Comparison of ENCODE assay signal across 1 cellular context in the genomic region with DNA sequence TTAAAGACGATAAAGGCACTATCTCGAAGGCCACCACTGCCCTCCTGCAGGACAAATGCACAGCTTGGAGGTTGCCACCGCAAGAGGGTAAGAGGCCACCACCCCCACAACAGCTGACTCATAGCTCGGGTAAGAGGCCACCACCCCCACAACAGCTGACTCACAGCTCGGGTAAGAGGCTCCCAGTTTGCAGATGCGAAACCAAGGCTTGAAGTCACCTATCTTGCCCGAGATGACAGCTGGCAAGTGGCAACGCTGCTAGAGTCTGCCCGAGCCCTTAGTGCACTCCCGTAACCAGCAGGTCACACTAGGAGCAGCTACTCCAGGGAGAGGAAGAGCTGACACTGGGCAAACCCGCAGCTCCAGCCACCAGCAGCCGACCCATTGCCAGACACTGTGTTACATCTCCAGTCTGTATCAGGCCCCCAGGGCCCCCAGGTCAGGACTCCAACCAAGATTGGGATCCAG.
A peak's percentile ranks its signal among the peaks of the same experiment; 100 is the strongest.
TF ChIP-seq lines count a peak whose summit lies in the region.

No MANE protein-coding gene starts in this region.

TF ChIP-seq in K562, 482 proteins besides CTCF, POLR2A, EP300 and RAD21 (continued from another document and continues in another):
- TF ChIP-seq SNAPC5 (CRISPR knock-in tag; IDR thresholded peaks at IDR 0.05) (no peak), SOX6 (IDR thresholded peaks at IDR 0.05) (no peak), JUND (IDR thresholded peaks at IDR 0.05; ENCODE audit: borderline replicate concordance, low read depth, low read length) (peak; percentile 93), JUND (tag; IDR thresholded peaks at IDR 0.05; ENCODE audit: borderline replicate concordance, low read depth, low read length) (peak; percentile 86; the same call in 2 of the 3 replicates), ZNF24 (IDR thresholded peaks at IDR 0.05) (no peak), LEF1 (IDR thresholded peaks at IDR 0.05) (no peak), ZNF121 (CRISPR knock-in tag; conservative IDR thresholded peaks at IDR 0.05) (no peak), ZC3H8 (IDR thresholded peaks at IDR 0.05) (no peak), FOS (IDR thresholded peaks at IDR 0.05; ENCODE audit: extremely low read depth, insufficient read length) (peak; percentile 47), JUN (IDR thresholded peaks at IDR 0.05; ENCODE audit: borderline replicate concordance, low read depth, low read length) (peak; percentile 86), JUN (CRISPR knock-in tag; IDR thresholded peaks at IDR 0.05; ENCODE audit: borderline replicate concordance) (no peak), U2AF2 (optimal IDR thresholded peaks at IDR 0.05; ENCODE audit: low read depth, low read length) (no peak), ZNF143 (CRISPR knock-in tag; IDR thresholded peaks at IDR 0.05) (no peak), YBX1 (IDR thresholded peaks at IDR 0.05) (no peak), FOSL1 (tag; conservative IDR thresholded peaks at IDR 0.05) (peak; percentile 92), NFE2 (IDR thresholded peaks at IDR 0.05; ENCODE audit: low read depth) (peak; percentile 76), PHTF2 (CRISPR knock-in tag; IDR thresholded peaks at IDR 0.05) (no peak), NCOR1 (IDR thresholded peaks at IDR 0.05) (peak; percentile 49; the same call in 1 of the 2 replicates), MBD2 (IDR thresholded peaks at IDR 0.05; ENCODE audit: borderline replicate concordance, low read depth) (0 out of 2 replicates have a peak, but pooled peaks have one; percentile 27), MAZ (CRISPR knock-in tag; conservative IDR thresholded peaks at IDR 0.05 in 1 of 2, IDR thresholded peaks at IDR 0.05 in 1 of 2) (no peak), ETV6 (IDR thresholded peaks at IDR 0.05; ENCODE audit: borderline replicate concordance in 1 of 2, low read depth in 2 of 2, low read length in 1 of 2) (no peak), ETV6 (CRISPR knock-in tag; IDR thresholded peaks at IDR 0.05; ENCODE audit: borderline replicate concordance) (no peak), EGR1 (conservative IDR thresholded peaks at IDR 0.05) (peak; percentile 98), MTF1 (CRISPR knock-in tag; IDR thresholded peaks at IDR 0.05; ENCODE audit: borderline replicate concordance) (no peak), RCOR1 (IDR thresholded peaks at IDR 0.05; ENCODE audit: borderline replicate concordance in 1 of 2, low read depth in 2 of 2, low read length in 2 of 2) (peak in 1 of 2 experiments; percentile 89; a peak in 2 of 4 replicates), ZNF77 (CRISPR knock-in tag; IDR thresholded peaks at IDR 0.05) (no peak), HNRNPLL (IDR thresholded peaks at IDR 0.05; ENCODE audit: low read depth, low read length, poor library complexity, severe bottlenecking) (no peak), TBP (optimal IDR thresholded peaks at IDR 0.05; ENCODE audit: low read depth, low read length) (no peak), E2F1 (CRISPR knock-in tag; IDR thresholded peaks at IDR 0.05) (no peak), SNIP1 (IDR thresholded peaks at IDR 0.05; ENCODE audit: low read depth) (no peak), ZNF830 (CRISPR knock-in tag; IDR thresholded peaks at IDR 0.05) (no peak), MYNN (IDR thresholded peaks at IDR 0.05) (peak; percentile 90), MYNN (CRISPR knock-in tag; IDR thresholded peaks at IDR 0.05) (no peak), ZNF282 (CRISPR knock-in tag; IDR thresholded peaks at IDR 0.05) (no peak), ILK (tag; IDR thresholded peaks at IDR 0.05; ENCODE audit: borderline replicate concordance, low read depth) (no peak), DPF2 (IDR thresholded peaks at IDR 0.05) (peak; percentile 71)
- TF ChIP-seq, protein P1, sequence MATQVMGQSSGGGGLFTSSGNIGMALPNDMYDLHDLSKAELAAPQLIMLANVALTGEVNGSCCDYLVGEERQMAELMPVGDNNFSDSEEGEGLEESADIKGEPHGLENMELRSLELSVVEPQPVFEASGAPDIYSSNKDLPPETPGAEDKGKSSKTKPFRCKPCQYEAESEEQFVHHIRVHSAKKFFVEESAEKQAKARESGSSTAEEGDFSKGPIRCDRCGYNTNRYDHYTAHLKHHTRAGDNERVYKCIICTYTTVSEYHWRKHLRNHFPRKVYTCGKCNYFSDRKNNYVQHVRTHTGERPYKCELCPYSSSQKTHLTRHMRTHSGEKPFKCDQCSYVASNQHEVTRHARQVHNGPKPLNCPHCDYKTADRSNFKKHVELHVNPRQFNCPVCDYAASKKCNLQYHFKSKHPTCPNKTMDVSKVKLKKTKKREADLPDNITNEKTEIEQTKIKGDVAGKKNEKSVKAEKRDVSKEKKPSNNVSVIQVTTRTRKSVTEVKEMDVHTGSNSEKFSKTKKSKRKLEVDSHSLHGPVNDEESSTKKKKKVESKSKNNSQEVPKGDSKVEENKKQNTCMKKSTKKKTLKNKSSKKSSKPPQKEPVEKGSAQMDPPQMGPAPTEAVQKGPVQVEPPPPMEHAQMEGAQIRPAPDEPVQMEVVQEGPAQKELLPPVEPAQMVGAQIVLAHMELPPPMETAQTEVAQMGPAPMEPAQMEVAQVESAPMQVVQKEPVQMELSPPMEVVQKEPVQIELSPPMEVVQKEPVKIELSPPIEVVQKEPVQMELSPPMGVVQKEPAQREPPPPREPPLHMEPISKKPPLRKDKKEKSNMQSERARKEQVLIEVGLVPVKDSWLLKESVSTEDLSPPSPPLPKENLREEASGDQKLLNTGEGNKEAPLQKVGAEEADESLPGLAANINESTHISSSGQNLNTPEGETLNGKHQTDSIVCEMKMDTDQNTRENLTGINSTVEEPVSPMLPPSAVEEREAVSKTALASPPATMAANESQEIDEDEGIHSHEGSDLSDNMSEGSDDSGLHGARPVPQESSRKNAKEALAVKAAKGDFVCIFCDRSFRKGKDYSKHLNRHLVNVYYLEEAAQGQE (CRISPR knock-in tag; IDR thresholded peaks at IDR 0.05; ENCODE audit: low read depth), result no peak
- TF ChIP-seq, protein P2, sequence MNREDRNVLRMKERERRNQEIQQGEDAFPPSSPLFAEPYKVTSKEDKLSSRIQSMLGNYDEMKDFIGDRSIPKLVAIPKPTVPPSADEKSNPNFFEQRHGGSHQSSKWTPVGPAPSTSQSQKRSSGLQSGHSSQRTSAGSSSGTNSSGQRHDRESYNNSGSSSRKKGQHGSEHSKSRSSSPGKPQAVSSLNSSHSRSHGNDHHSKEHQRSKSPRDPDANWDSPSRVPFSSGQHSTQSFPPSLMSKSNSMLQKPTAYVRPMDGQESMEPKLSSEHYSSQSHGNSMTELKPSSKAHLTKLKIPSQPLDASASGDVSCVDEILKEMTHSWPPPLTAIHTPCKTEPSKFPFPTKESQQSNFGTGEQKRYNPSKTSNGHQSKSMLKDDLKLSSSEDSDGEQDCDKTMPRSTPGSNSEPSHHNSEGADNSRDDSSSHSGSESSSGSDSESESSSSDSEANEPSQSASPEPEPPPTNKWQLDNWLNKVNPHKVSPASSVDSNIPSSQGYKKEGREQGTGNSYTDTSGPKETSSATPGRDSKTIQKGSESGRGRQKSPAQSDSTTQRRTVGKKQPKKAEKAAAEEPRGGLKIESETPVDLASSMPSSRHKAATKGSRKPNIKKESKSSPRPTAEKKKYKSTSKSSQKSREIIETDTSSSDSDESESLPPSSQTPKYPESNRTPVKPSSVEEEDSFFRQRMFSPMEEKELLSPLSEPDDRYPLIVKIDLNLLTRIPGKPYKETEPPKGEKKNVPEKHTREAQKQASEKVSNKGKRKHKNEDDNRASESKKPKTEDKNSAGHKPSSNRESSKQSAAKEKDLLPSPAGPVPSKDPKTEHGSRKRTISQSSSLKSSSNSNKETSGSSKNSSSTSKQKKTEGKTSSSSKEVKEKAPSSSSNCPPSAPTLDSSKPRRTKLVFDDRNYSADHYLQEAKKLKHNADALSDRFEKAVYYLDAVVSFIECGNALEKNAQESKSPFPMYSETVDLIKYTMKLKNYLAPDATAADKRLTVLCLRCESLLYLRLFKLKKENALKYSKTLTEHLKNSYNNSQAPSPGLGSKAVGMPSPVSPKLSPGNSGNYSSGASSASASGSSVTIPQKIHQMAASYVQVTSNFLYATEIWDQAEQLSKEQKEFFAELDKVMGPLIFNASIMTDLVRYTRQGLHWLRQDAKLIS (CRISPR knock-in tag; IDR thresholded peaks at IDR 0.05), result no peak
- TF ChIP-seq, protein P3, sequence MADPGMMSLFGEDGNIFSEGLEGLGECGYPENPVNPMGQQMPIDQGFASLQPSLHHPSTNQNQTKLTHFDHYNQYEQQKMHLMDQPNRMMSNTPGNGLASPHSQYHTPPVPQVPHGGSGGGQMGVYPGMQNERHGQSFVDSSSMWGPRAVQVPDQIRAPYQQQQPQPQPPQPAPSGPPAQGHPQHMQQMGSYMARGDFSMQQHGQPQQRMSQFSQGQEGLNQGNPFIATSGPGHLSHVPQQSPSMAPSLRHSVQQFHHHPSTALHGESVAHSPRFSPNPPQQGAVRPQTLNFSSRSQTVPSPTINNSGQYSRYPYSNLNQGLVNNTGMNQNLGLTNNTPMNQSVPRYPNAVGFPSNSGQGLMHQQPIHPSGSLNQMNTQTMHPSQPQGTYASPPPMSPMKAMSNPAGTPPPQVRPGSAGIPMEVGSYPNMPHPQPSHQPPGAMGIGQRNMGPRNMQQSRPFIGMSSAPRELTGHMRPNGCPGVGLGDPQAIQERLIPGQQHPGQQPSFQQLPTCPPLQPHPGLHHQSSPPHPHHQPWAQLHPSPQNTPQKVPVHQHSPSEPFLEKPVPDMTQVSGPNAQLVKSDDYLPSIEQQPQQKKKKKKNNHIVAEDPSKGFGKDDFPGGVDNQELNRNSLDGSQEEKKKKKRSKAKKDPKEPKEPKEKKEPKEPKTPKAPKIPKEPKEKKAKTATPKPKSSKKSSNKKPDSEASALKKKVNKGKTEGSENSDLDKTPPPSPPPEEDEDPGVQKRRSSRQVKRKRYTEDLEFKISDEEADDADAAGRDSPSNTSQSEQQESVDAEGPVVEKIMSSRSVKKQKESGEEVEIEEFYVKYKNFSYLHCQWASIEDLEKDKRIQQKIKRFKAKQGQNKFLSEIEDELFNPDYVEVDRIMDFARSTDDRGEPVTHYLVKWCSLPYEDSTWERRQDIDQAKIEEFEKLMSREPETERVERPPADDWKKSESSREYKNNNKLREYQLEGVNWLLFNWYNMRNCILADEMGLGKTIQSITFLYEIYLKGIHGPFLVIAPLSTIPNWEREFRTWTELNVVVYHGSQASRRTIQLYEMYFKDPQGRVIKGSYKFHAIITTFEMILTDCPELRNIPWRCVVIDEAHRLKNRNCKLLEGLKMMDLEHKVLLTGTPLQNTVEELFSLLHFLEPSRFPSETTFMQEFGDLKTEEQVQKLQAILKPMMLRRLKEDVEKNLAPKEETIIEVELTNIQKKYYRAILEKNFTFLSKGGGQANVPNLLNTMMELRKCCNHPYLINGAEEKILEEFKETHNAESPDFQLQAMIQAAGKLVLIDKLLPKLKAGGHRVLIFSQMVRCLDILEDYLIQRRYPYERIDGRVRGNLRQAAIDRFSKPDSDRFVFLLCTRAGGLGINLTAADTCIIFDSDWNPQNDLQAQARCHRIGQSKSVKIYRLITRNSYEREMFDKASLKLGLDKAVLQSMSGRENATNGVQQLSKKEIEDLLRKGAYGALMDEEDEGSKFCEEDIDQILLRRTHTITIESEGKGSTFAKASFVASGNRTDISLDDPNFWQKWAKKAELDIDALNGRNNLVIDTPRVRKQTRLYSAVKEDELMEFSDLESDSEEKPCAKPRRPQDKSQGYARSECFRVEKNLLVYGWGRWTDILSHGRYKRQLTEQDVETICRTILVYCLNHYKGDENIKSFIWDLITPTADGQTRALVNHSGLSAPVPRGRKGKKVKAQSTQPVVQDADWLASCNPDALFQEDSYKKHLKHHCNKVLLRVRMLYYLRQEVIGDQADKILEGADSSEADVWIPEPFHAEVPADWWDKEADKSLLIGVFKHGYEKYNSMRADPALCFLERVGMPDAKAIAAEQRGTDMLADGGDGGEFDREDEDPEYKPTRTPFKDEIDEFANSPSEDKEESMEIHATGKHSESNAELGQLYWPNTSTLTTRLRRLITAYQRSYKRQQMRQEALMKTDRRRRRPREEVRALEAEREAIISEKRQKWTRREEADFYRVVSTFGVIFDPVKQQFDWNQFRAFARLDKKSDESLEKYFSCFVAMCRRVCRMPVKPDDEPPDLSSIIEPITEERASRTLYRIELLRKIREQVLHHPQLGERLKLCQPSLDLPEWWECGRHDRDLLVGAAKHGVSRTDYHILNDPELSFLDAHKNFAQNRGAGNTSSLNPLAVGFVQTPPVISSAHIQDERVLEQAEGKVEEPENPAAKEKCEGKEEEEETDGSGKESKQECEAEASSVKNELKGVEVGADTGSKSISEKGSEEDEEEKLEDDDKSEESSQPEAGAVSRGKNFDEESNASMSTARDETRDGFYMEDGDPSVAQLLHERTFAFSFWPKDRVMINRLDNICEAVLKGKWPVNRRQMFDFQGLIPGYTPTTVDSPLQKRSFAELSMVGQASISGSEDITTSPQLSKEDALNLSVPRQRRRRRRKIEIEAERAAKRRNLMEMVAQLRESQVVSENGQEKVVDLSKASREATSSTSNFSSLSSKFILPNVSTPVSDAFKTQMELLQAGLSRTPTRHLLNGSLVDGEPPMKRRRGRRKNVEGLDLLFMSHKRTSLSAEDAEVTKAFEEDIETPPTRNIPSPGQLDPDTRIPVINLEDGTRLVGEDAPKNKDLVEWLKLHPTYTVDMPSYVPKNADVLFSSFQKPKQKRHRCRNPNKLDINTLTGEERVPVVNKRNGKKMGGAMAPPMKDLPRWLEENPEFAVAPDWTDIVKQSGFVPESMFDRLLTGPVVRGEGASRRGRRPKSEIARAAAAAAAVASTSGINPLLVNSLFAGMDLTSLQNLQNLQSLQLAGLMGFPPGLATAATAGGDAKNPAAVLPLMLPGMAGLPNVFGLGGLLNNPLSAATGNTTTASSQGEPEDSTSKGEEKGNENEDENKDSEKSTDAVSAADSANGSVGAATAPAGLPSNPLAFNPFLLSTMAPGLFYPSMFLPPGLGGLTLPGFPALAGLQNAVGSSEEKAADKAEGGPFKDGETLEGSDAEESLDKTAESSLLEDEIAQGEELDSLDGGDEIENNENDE (IDR thresholded peaks at IDR 0.05; ENCODE audit: low read depth, low read length), result no peak
- TF ChIP-seq, protein P4, sequence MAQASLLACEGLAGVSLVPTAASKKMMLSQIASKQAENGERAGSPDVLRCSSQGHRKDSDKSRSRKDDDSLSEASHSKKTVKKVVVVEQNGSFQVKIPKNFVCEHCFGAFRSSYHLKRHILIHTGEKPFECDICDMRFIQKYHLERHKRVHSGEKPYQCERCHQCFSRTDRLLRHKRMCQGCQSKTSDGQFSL (CRISPR knock-in tag; IDR thresholded peaks at IDR 0.05), result peak; percentile 78
- TF ChIP-seq, protein P4 (tag; IDR thresholded peaks at IDR 0.05), result no peak
